Comparison of ENCODE assay signal across 20 cellular contexts in genomic region chr12:109781668-109782321, GRCh38. TPM values are rescaled to one million over a fixed set of nuclear protein-coding genes. Genes with fewer than 3 reads are reported as not detected.
DNase-seq lines count a peak whose midpoint lies in the region; ATAC-seq, FAIRE-seq and TF ChIP-seq lines count a peak whose summit lies in the region.
"Had no signal": no experiment of that assay in that cellular context is flagged by ENCODE, and none has a peak within 500 bp of the region (broad histone marks: within the 10 kb centered on the region; RNA-seq: fewer than 3 reads in every experiment).

No MANE protein-coding gene starts in this region.

- CTCF ChIA-PET in A549 (lab: Yijun Ruan, JAX), result interaction anchor here (0.6 to 3.1 kb wide), 8 partner anchors 9 to 650 kb away, joined by 3 to 8 read pairs (median 4); no protein-coding TSS in a partner anchor
- CTCF ChIA-PET in K562 (lab: Yijun Ruan, JAX; ENCODE audit: low intra/inter-chr PET ratio), result no interaction called here
- CTCF ChIA-PET in GM10248 (lab: Yijun Ruan, JAX), result interaction anchor here (1.2 to 1.7 kb wide), 5 partner anchors 24 to 353 kb away, joined by 3 to 10 read pairs (median 3); no protein-coding TSS in a partner anchor

- H3K27ac Mint-ChIP-seq in natural killer cell, result peak overlapping the region; percentile 39 to 48
- H3K27ac Mint-ChIP-seq: CD4-positive, alpha-beta T cell had no signal

- FAIRE-seq in A549 (lab: Jason Lieb, UNC), result no peak
- no peak for FAIRE-seq in K562 (lab: Jason Lieb, UNC)
- FAIRE-seq: D721Med, GM12891, GM19239 had no signal

- H3K4me2 ChIP-seq in A549 (no peak overlapping the region), K562 (ENCODE audit: insufficient read depth, low read length) (no peak overlapping the region), osteoblast (ENCODE audit: insufficient read depth, low read length) (no peak overlapping the region)
- H3K4me2 ChIP-seq: KMS-11 had no signal

- POLR2A ChIA-PET in A549 (lab: Yijun Ruan, JAX), result no interaction called here
- POLR2A ChIA-PET in K562 (lab: Yijun Ruan, JAX), result interaction anchor here (0.6 to 0.7 kb wide), 2 partner anchors 272 to 1789 kb away, joined by 3 to 5 read pairs; no protein-coding TSS in a partner anchor
- POLR2A ChIA-PET in GM10248 (lab: Yijun Ruan, JAX), result no interaction called here

- peaks cover 0 to 4% of the 10 kb centered on the region in 2 donors for H3K27me3 Mint-ChIP-seq in natural killer cell (ENCODE audit: low read depth in 2 of 2)

- H3K36me3 Mint-ChIP-seq in natural killer cell, result no peaks in the 10 kb centered on the region

- no TSS peak for BruUV-seq in K562 (replicated peaks; lab: Mats Ljungman, UMichigan)

- 38% methylated on average over 10 of the region's 10 CpGs for WGBS in A549 (ENCODE audit: missing lambda C conversion rate)
- WGBS in K562 (ENCODE audit: insufficient coverage, low coverage, missing lambda C conversion rate), result 0% methylated on average over 8 of the region's 10 CpGs

- TF ChIP-seq POLR2A in A549 (IDR thresholded peaks at IDR 0.05; ENCODE audit: low read length) (no peak), K562 (conservative IDR thresholded peaks at IDR 0.05) (no peak)

- no peak overlapping the region for H3K4me3 ChIP-seq in A549
- H3K4me3 ChIP-seq in K562, result no peak overlapping the region
- no peak overlapping the region for H3K4me3 ChIP-seq in osteoblast (ENCODE audit: insufficient read depth, low read length)
- H3K4me3 ChIP-seq: GM23248, HAP-1 had no signal

- H3K4me1 ChIP-seq in A549 (no peaks in the 10 kb centered on the region), K562 (replicated peaks in 1 of 2; ENCODE audit: control insufficient read depth in 2 of 2, insufficient read depth in 2 of 2, low read length in 2 of 2) (peaks cover 0 to 8% of the 10 kb centered on the region in 2 experiments; a peak in 2 of 5 replicates), osteoblast (ENCODE audit: insufficient read depth, low read length) (no peaks in the 10 kb centered on the region)
- H3K4me1 ChIP-seq: Caco-2, HAP-1 had no signal

- no peaks in the 10 kb centered on the region for H3K79me2 ChIP-seq in K562 (ENCODE audit: control insufficient read depth, insufficient read depth, low read length)
- no peaks in the 10 kb centered on the region for H3K79me2 ChIP-seq in osteoblast (ENCODE audit: insufficient read depth, low read length)

- no peak for ATAC-seq in A549
- no peak for ATAC-seq in K562
- peak in 2 of 3 donors; percentile 62 to 68 for ATAC-seq in natural killer cell

- H3K27me3 ChIP-seq in K562 (ENCODE audit: control insufficient read depth in 2 of 2, insufficient read depth in 2 of 2, low read length in 2 of 2), result peaks cover 10 to 32% of the 10 kb centered on the region in 2 experiments; a peak in 4 of 5 replicates
- H3K27me3 ChIP-seq in osteoblast (ENCODE audit: insufficient read depth, low read length), result no peaks in the 10 kb centered on the region

- intact Hi-C loops in K562 (cut with micrococcal nuclease) (no loop called here), natural killer cell (cut with micrococcal nuclease) (no loop called here)

- H3K9me3 ChIP-seq in A549 (peaks cover 14% of the 10 kb centered on the region; the same call in 2 of the 3 replicates), K562 (replicated peaks; ENCODE audit: control insufficient read depth, insufficient read depth, low read depth, low read length) (0 out of 2 replicates have a peak, but pooled peaks cover 3% of the 10 kb centered on the region), osteoblast (ENCODE audit: low read depth, low read length) (peaks cover 6% of the 10 kb centered on the region)
- H3K9me3 ChIP-seq: Caco-2, HAP-1 had no signal

- no peak overlapping the region for H3K4me3 Mint-ChIP-seq in natural killer cell
- H3K4me3 Mint-ChIP-seq: CD4-positive, alpha-beta T cell had no signal

- DNase-seq in A549 (ENCODE audit: low read depth in 1 of 2, low spot score in 1 of 2) (no peak), K562 (ENCODE audit: extremely low read depth in 1 of 4, low spot score in 3 of 4) (no peak), natural killer cell (no peak), osteoblast (ENCODE audit: insufficient read length, low spot score, missing footprints) (peak; percentile 27), GM10248 (ENCODE audit: extremely low spot score) (no peak), NCI-H446 treated with DMSO at 0.1 percent for 48 hours (lab: John Stamatoyannopoulos, UW) (no peak), ACHN (no peak)
- DNase-seq: 8988T; Caco-2; CD4-positive, alpha-beta T cell; DMS79 treated with DMSO at 0.1 percent for 48 hours; GF-D8; GM23248 had no signal

- in situ Hi-C loops in K562 (cut with MboI), result no loop called here
- in situ Hi-C loops in ACHN (cut with HindIII; ENCODE audit: low pct_ligation_motif_present, low pct_unique_long_range_greater_than_20kb, low sequenced_read_pairs), result loop anchor here (25.0 kb wide), 1 partner anchor 269 kb away; no protein-coding TSS in a partner anchor

- H3K9me3 Mint-ChIP-seq in natural killer cell, result no peaks in the 10 kb centered on the region
- H3K9me3 Mint-ChIP-seq: CD4-positive, alpha-beta T cell had no signal

- no peaks in the 10 kb centered on the region for H3K9me1 ChIP-seq in K562 (ENCODE audit: control insufficient read depth, insufficient read depth, low read length)

- H3K27ac ChIP-seq in A549 (no peak overlapping the region), K562 (ENCODE audit: extremely low read depth, low read depth, low read length) (no peak overlapping the region), osteoblast (ENCODE audit: low read depth, low read length) (no peak overlapping the region)
- H3K27ac ChIP-seq: C4-2B, GM23248, KMS-11 had no signal

- no peak overlapping the region for H2AFZ ChIP-seq in K562 (ENCODE audit: low read depth, low read length)
- no peak overlapping the region for H2AFZ ChIP-seq in osteoblast (ENCODE audit: low read length)
- H2AFZ ChIP-seq: GM23248 had no signal

- H3K4me1 Mint-ChIP-seq in natural killer cell, result peaks cover 5 to 19% of the 10 kb centered on the region in 2 donors

- TF ChIP-seq EP300 in A549 (IDR thresholded peaks at IDR 0.05) (no peak), K562 (IDR thresholded peaks at IDR 0.05; ENCODE audit: low read length) (no peak)

- no peaks in the 10 kb centered on the region for H3K36me3 ChIP-seq in K562 (ENCODE audit: control insufficient read depth, insufficient read depth, low read length)
- no peaks in the 10 kb centered on the region for H3K36me3 ChIP-seq in osteoblast (ENCODE audit: insufficient read depth, low read length)
- H3K36me3 ChIP-seq: HAP-1 had no signal

- 0 out of 2 replicates have a peak, but pooled peaks cover 3% of the 10 kb centered on the region for H4K20me1 ChIP-seq in K562 (replicated peaks; ENCODE audit: control insufficient read depth, insufficient read depth, low read length)
- no peaks in the 10 kb centered on the region for H4K20me1 ChIP-seq in osteoblast (ENCODE audit: insufficient read depth, low read length)

- TF ChIP-seq CTCF in A549 (IDR thresholded peaks at IDR 0.05) (no peak), K562 (IDR thresholded peaks at IDR 0.05 in 2 of 3, conservative IDR thresholded peaks at IDR 0.05 in 1 of 3; ENCODE audit: insufficient read depth in 2 of 3, low read depth in 1 of 3, low read length in 3 of 3) (no peak), natural killer cell (IDR thresholded peaks at IDR 0.05) (no peak), osteoblast (IDR thresholded peaks at IDR 0.05; ENCODE audit: extremely low read depth, low read depth, low read length) (no peak), GM10248 (IDR thresholded peaks at IDR 0.05; ENCODE audit: control extremely low read depth, extremely low read depth, low read depth, missing control alignments) (no peak)

- TF ChIP-seq RAD21 in A549 (conservative IDR thresholded peaks at IDR 0.05 in 1 of 2, IDR thresholded peaks at IDR 0.05 in 1 of 2), result no peak
- no peak for TF ChIP-seq RAD21 in K562 (CRISPR knock-in tag; conservative IDR thresholded peaks at IDR 0.05 in 1 of 2, IDR thresholded peaks at IDR 0.05 in 1 of 2)

- H3K9ac ChIP-seq in K562 (ENCODE audit: insufficient read depth in 1 of 2, low read depth in 2 of 2, low read length in 2 of 2), result no peak overlapping the region
- H3K9ac ChIP-seq: GM23248, KMS-11 had no signal

TF ChIP-seq in A549, 52 proteins besides CTCF, POLR2A, EP300 and RAD21 (continues in another document):
- no peak for TF ChIP-seq JUNB (IDR thresholded peaks at IDR 0.05)
- TF ChIP-seq ZFP36 (IDR thresholded peaks at IDR 0.05; ENCODE audit: borderline replicate concordance, partially characterized antibody), result peak; percentile 69
- TF ChIP-seq PHF8 (IDR thresholded peaks at IDR 0.05; ENCODE audit: borderline replicate concordance, low read depth), result no peak

TF ChIP-seq in K562, 482 proteins besides CTCF, POLR2A, EP300 and RAD21 (continues in another document):
- 0 out of 3 replicates have a peak, but pooled peaks of 1 of the 2 experiments have one; percentile 45 for TF ChIP-seq CBX3 (IDR thresholded peaks at IDR 0.05; ENCODE audit: borderline replicate concordance in 1 of 2, low read length in 2 of 2)
- peak; percentile 48; the same call in 1 of the 2 replicates for TF ChIP-seq CBX5 (IDR thresholded peaks at IDR 0.05; ENCODE audit: borderline replicate concordance, low read depth)

RNA-seq across cellular contexts. Expression of gene TRPV4, which starts 51.4 kb away (rescaled TPM):
- polyA plus RNA-seq in A549 (2011; rRNA removed), result 0.37 and 0.52 TPM in 2 replicates
- polyA plus RNA-seq in A549 (2012; cell fraction: cytosol; rRNA removed), result 0.15 and 0.26 TPM in 2 replicates
- 0.43 and 0.53 TPM in 2 replicates for polyA plus RNA-seq in A549 (2012; cell fraction: nucleus; rRNA removed)
- polyA plus RNA-seq in A549 (2017; fragmentation: RNase III; extraction: RNeasy Plus Mini Kit Qiagen cat#74134 plus additional on column Dnase treatment), result 0.05 to 0.15 TPM (median 0.09 TPM) in 3 replicates
- polyA minus RNA-seq in A549 (2011; rRNA and poly(A)+ RNA removed), result 0.88 and 1.2 TPM in 2 replicates
- 1.1 TPM in 1 of 2 replicates, not detected in the other for total RNA-seq in K562 (2011; cell fraction: chromatin; rRNA removed; ENCODE audit: low replicate concordance)
- total RNA-seq in K562 (2011; cell fraction: nucleolus; rRNA removed), result 0.39 and 0.50 TPM in 2 replicates
- not detected in 2 replicates for total RNA-seq in K562 (2011; cell fraction: nucleoplasm; rRNA removed)
- not detected in 2 replicates for total RNA-seq in K562 (2014; rRNA removed)
- total RNA-seq in K562 (2014; rRNA removed; fragmentation: Illumina TruSeq; extraction: Trizol), result not detected in 2 replicates
- not detected in 2 replicates for total RNA-seq in K562 (2015; rRNA removed; fragmentation: Illumina TruSeq; extraction: Trizol)
- total RNA-seq in K562 (2021), result not detected in 2 replicates
- polyA plus RNA-seq in K562 (2011; rRNA removed), result 0.13 and 0.47 TPM in 2 replicates
- 0.33 and 0.47 TPM in 2 replicates for polyA plus RNA-seq in K562 (2011; cell fraction: cytosol; rRNA removed)
- polyA plus RNA-seq in K562 (2011; cell fraction: nucleus; rRNA removed), result 0.34 and 0.72 TPM in 2 replicates
- 0.03 TPM in 1 of 2 replicates, not detected in the other for polyA plus RNA-seq in K562 (2012)
- not detected in 2 replicates for polyA plus RNA-seq in K562 (2014; fragmentation: Illumina TruSeq; extraction: Trizol)
- not detected for polyA plus RNA-seq in K562 (2014; fragmentation: Nextera tagmentation; extraction: Ambion mirVana)
- polyA plus RNA-seq in K562 (2014; rRNA removed), result 0.03 TPM in 1 of 2 replicates, not detected in the other
- polyA minus RNA-seq in K562 (2011; rRNA and poly(A)+ RNA removed), result 0.39 TPM in 1 of 2 replicates, not detected in the other
- polyA minus RNA-seq in K562 (2011; cell fraction: cytosol; rRNA and poly(A)+ RNA removed), result not detected in 2 replicates
- polyA minus RNA-seq in K562 (2011; cell fraction: nucleus; rRNA and poly(A)+ RNA removed), result 0.40 and 1.7 TPM in 2 replicates
- not detected for total RNA-seq in natural killer cell
- 3.2 and 5.8 TPM in 2 replicates for total RNA-seq in osteoblast
- total RNA-seq: Caco-2; CD4-positive, alpha-beta T cell; HT-29 had no signal

Comparison
In these comparisons a context has a peak if more than half of its experiments do, and no peak if none do; other contexts are left out.
1. ATAC-seq: peak in natural killer cell (2 of 3); none in A549 (0 of 2) and K562 (single experiment).
2. Of the 35 proteins assayed by ChIP-seq in both K562 and A549: peak only in K562: none; only in A549: none; in both: ZFP36; in neither: 34.